17 cellular contexts compared by ENCODE assay signal in the genomic region with DNA sequence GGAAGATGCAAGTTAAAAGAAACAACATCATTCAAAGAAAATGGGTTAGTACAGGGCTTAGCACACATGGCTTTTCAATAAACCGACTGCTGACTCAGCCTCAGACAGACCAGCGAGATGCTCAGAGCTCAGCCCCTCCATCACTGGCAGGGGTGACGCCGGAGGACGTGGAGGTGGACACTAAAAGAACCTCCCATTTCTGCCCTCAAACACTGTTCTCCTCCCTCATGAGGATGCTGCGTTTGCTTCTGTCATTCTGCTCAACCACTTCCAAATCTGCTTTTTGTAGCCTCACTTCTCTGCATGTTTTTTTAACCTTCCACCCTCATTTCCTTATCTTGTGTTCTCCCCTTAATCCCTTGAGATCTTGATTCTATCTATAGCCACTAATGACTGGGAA. TPM values are rescaled to one million over a fixed set of nuclear protein-coding genes. Genes with fewer than 3 reads are reported as not detected.
A peak's percentile ranks its signal among the peaks of the same experiment; 100 is the strongest.
DNase-seq lines count a peak whose midpoint lies in the region; ATAC-seq and TF ChIP-seq lines count a peak whose summit lies in the region.
"Had no signal": no experiment of that assay in that cellular context is flagged by ENCODE, and none has a peak within 500 bp of the region (broad histone marks: within the 10 kb centered on the region; RNA-seq: fewer than 3 reads in every experiment).

No MANE protein-coding gene starts in this region.

- H3K4me1 ChIP-seq in adipocyte (ENCODE audit: control insufficient read depth, insufficient read depth, low read length) (peaks cover 24% of the 10 kb centered on the region), gastroesophageal sphincter (no peaks in the 10 kb centered on the region)
- no peaks in the 10 kb centered on the region for H3K4me1 ChIP-seq in effector memory CD4-positive, alpha-beta T cell (ENCODE audit: control insufficient read depth, insufficient read depth, low read length, poor library complexity, severe bottlenecking)

- ATAC-seq in gastroesophageal sphincter, result no peak
- ATAC-seq: CD8-positive, alpha-beta T cell; HepG2 had no signal

- H3K9ac ChIP-seq in adipocyte (ENCODE audit: low read length), result peak overlapping the region; percentile 51

- H3K36me3 ChIP-seq in adipocyte (ENCODE audit: control insufficient read depth, insufficient read depth, low read length, severe bottlenecking) (peaks cover 4% of the 10 kb centered on the region), gastroesophageal sphincter (peaks cover 0 to 51% of the 10 kb centered on the region in 2 donors)
- H3K36me3 ChIP-seq in effector memory CD4-positive, alpha-beta T cell (ENCODE audit: control insufficient read depth, insufficient read depth, low read length), result peaks cover 25% of the 10 kb centered on the region
- H3K36me3 ChIP-seq: MG63 had no signal

- peak overlapping the region; percentile 53 for H3K4me3 ChIP-seq in adipocyte (ENCODE audit: low read length)
- no peak overlapping the region for H3K4me3 ChIP-seq in gastroesophageal sphincter
- no peak overlapping the region for H3K4me3 ChIP-seq in effector memory CD4-positive, alpha-beta T cell (ENCODE audit: insufficient read depth, low read depth, low read length, poor library complexity, severe bottlenecking)
- H3K4me3 ChIP-seq: MG63, PC-9 had no signal

- no peak for TF ChIP-seq EP300 in gastroesophageal sphincter (IDR thresholded peaks at IDR 0.05)

- H3K9me3 ChIP-seq in adipocyte (ENCODE audit: control insufficient read depth, low read length) (no peaks in the 10 kb centered on the region), gastroesophageal sphincter (no peaks in the 10 kb centered on the region)
- H3K9me3 ChIP-seq in effector memory CD4-positive, alpha-beta T cell (ENCODE audit: control insufficient read depth, low read length), result no peaks in the 10 kb centered on the region
- H3K9me3 ChIP-seq: MG63 had no signal

- TF ChIP-seq CTCF in gastroesophageal sphincter (IDR thresholded peaks at IDR 0.05), result no peak

- DNase-seq in adipocyte (ENCODE audit: low read depth), result no peak
- peak; percentile 11 for DNase-seq in dermis blood vessel endothelial cell
- peak; percentile 38 for DNase-seq in hepatic stellate cell (ENCODE audit: low spot score)
- no peak for DNase-seq in substantia nigra (lab: John Stamatoyannopoulos, UW)
- DNase-seq in effector memory CD4-positive, alpha-beta T cell, result no peak
- DNase-seq in NCI-H1436 treated with DMSO at 0.1 percent for 48 hours (lab: John Stamatoyannopoulos, UW), result no peak
- DNase-seq: CD8-positive, alpha-beta T cell; DMS 273 treated with DMSO at 0.1 percent for 48 hours; MG63; NCI-H1092 treated with DMSO at 0.1 percent for 48 hours; NCI-H187; NCI-H748 treated with DMSO at 0.1 percent for 48 hours; PC-9 had no signal

- H3K27ac ChIP-seq in substantia nigra (ENCODE audit: low read depth, low read length, poor library complexity, severe bottlenecking) (peak overlapping the region; percentile 60), gastroesophageal sphincter (no peak overlapping the region)
- no peak overlapping the region for H3K27ac ChIP-seq in effector memory CD4-positive, alpha-beta T cell (ENCODE audit: insufficient read depth, low read length, poor library complexity, severe bottlenecking)
- H3K27ac ChIP-seq: PC-9 had no signal

- H3K27me3 ChIP-seq in adipocyte (replicated peaks; ENCODE audit: control insufficient read depth, insufficient read depth, low read length), result no peaks in the 10 kb centered on the region
- H3K27me3 ChIP-seq in gastroesophageal sphincter, result no peaks in the 10 kb centered on the region
- no peaks in the 10 kb centered on the region for H3K27me3 ChIP-seq in effector memory CD4-positive, alpha-beta T cell (replicated peaks; ENCODE audit: control insufficient read depth, insufficient read depth, low read length, poor library complexity, severe bottlenecking)
- H3K27me3 ChIP-seq: MG63 had no signal

- 52 to 63% methylated on average over 5 to 6 of the region's 6 CpGs for WGBS in gastroesophageal sphincter (ENCODE audit: low coverage in 1 of 2), 2 donors

- no peak for TF ChIP-seq POLR2A in gastroesophageal sphincter (IDR thresholded peaks at IDR 0.05)

RNA-seq across cellular contexts. Expression of a gene that starts 15.3 kb away (rescaled TPM):
- 65.4 and 76.9 TPM in 2 replicates for total RNA-seq in dermis blood vessel endothelial cell
- total RNA-seq in gastroesophageal sphincter, result 10 to 100 TPM; 17.1 to 21.9 (median 19.9) TPM

RNA-seq across cellular contexts. Expression of a gene that starts 21.5 kb away (rescaled TPM):
- total RNA-seq in dermis blood vessel endothelial cell (not detected in 2 replicates), gastroesophageal sphincter (not detected)
- total RNA-seq: Daoy, H4, HepG2, PC-9 had no signal

RNA-seq across cellular contexts. Expression of a gene that starts 51.5 kb away (rescaled TPM):
- total RNA-seq in dermis blood vessel endothelial cell, result 152 and 197 TPM in 2 replicates
- total RNA-seq in gastroesophageal sphincter, result 100 to 1,000 TPM; 125 to 138 (median 131) TPM

Comparison
In these comparisons a context has a peak if more than half of its experiments do, and no peak if none do; other contexts are left out.
1. DNase-seq: peak in dermis blood vessel endothelial cell (single experiment) and hepatic stellate cell (single experiment); none in adipocyte (single experiment), substantia nigra (0 of 49), effector memory CD4-positive, alpha-beta T cell (0 of 3) and NCI-H1436 treated with DMSO at 0.1 percent for 48 hours (single experiment).